In the genomic region with DNA sequence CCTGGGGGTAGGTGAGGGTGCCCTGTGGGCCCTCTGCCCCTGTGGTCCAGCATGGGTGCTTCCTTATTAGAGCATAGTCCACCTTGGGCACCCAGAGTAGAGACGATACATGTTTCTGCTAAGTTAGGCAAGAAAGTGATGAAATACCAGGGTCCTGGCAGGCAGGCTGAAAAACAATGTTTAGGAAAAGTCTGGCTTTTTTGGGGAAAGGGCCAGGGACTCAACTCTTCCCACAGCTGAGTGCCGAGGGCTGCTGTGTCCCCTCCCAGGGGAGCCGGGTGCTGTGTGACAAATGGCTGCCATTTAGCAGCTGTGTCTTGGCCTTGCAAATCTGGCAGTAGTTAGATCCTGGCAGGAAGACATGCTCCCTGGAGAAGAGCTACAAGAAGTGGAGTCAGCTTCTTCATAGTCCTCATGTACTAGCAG, we compare ENCODE assay signal across 12 cellular contexts.
DNase-seq lines count a peak whose midpoint lies in the region; ATAC-seq and TF ChIP-seq lines count a peak whose summit lies in the region.
"Had no signal": no experiment of that assay in that cellular context is flagged by ENCODE, and none has a peak within 500 bp of the region (broad histone marks: within the 10 kb centered on the region; RNA-seq: fewer than 3 reads in every experiment).

No MANE protein-coding gene starts in this region.

- no peak overlapping the region for H3K4me3 Mint-ChIP-seq in endodermal cell
- H3K4me3 Mint-ChIP-seq in activated CD4-positive, alpha-beta memory T cell treated with anti-CD3 and anti-CD28 coated beads for 36 hours, result no peak overlapping the region
- H3K4me3 Mint-ChIP-seq: effector memory CD8-positive, alpha-beta T cell had no signal

- intact Hi-C loops in lower lobe of right lung (cut with DNase I), result no loop called here
- intact Hi-C loops in activated CD4-positive, alpha-beta memory T cell treated with anti-CD3 and anti-CD28 coated beads for 36 hours (cut with micrococcal nuclease), result no loop called here

- WGBS in endodermal cell (ENCODE audit: insufficient coverage in 1 of 2, insufficient read length in 1 of 2), 2 experiments, result 90 to 93% methylated on average over 1 to 3 of the region's 3 CpGs

- H3K9me3 ChIP-seq in endodermal cell (ENCODE audit: control insufficient read depth, low read length), result no peaks in the 10 kb centered on the region
- H3K9me3 ChIP-seq in lower lobe of right lung, result no peaks in the 10 kb centered on the region
- H3K9me3 ChIP-seq in thoracic aorta, result no peaks in the 10 kb centered on the region

- H3K27ac ChIP-seq in HL-60 (replicated peaks), result peak overlapping the region; percentile 11
- H3K27ac ChIP-seq in endodermal cell (ENCODE audit: low read depth, low read length), result no peak overlapping the region
- H3K27ac ChIP-seq in lower lobe of right lung, result peak overlapping the region; percentile 63
- H3K27ac ChIP-seq in thoracic aorta, result peak overlapping the region; percentile 69 to 78
- H3K27ac ChIP-seq: PC-9 had no signal

- ATAC-seq in lower lobe of right lung, result peak; percentile 5 to 27
- peak; percentile 24 for ATAC-seq in thoracic aorta (ENCODE audit: insufficient number of reproducible peaks, low FRiP score, low read depth)
- ATAC-seq in GM18873 (IDR thresholded peaks at IDR 0.05; ENCODE audit: low FRiP score, unreplicated experiment), result no peak
- ATAC-seq: effector memory CD8-positive, alpha-beta T cell had no signal

- POLR2A ChIA-PET in activated CD4-positive, alpha-beta memory T cell treated with anti-CD3 and anti-CD28 coated beads for 36 hours (lab: Charles Lee), result no interaction called here

- no peaks in the 10 kb centered on the region for H3K9me3 Mint-ChIP-seq in endodermal cell
- no peaks in the 10 kb centered on the region for H3K9me3 Mint-ChIP-seq in activated CD4-positive, alpha-beta memory T cell treated with anti-CD3 and anti-CD28 coated beads for 36 hours
- H3K9me3 Mint-ChIP-seq: effector memory CD8-positive, alpha-beta T cell had no signal

- TF ChIP-seq CTCF in HL-60 (IDR thresholded peaks at IDR 0.05; ENCODE audit: insufficient read depth, low read length) (no peak), endodermal cell (conservative IDR thresholded peaks at IDR 0.05) (no peak), lower lobe of right lung (IDR thresholded peaks at IDR 0.05) (no peak), thoracic aorta (IDR thresholded peaks at IDR 0.05) (no peak)

- no peaks in the 10 kb centered on the region for H3K27me3 Mint-ChIP-seq in endodermal cell (ENCODE audit: insufficient read depth)
- no peaks in the 10 kb centered on the region for H3K27me3 Mint-ChIP-seq in activated CD4-positive, alpha-beta memory T cell treated with anti-CD3 and anti-CD28 coated beads for 36 hours
- H3K27me3 Mint-ChIP-seq: effector memory CD8-positive, alpha-beta T cell had no signal

- peaks cover 48% of the 10 kb centered on the region for H3K4me1 ChIP-seq in endodermal cell (ENCODE audit: control insufficient read depth, insufficient read depth, low read length)
- peaks cover 89% of the 10 kb centered on the region for H3K4me1 ChIP-seq in lower lobe of right lung
- peaks cover 48 to 93% of the 10 kb centered on the region in 2 donors for H3K4me1 ChIP-seq in thoracic aorta (ENCODE audit: control insufficient read depth in 1 of 2, low read depth in 2 of 2)

- H3K36me3 ChIP-seq in endodermal cell (ENCODE audit: control insufficient read depth, insufficient read depth, low read length), result peaks cover 5% of the 10 kb centered on the region
- H3K36me3 ChIP-seq in lower lobe of right lung, result no peaks in the 10 kb centered on the region
- no peaks in the 10 kb centered on the region for H3K36me3 ChIP-seq in thoracic aorta

- CTCF ChIA-PET in activated CD4-positive, alpha-beta memory T cell treated with anti-CD3 and anti-CD28 coated beads for 36 hours (lab: Charles Lee), result interaction anchor here (1.0 kb wide), 1 partner anchor 74 kb away, joined by 3 read pairs; no protein-coding TSS in a partner anchor

- peak overlapping the region; percentile 42 for H3K27ac Mint-ChIP-seq in endodermal cell
- H3K27ac Mint-ChIP-seq in activated CD4-positive, alpha-beta memory T cell treated with anti-CD3 and anti-CD28 coated beads for 36 hours, result no peak overlapping the region

- H3K4me1 Mint-ChIP-seq in endodermal cell, result peaks cover 78% of the 10 kb centered on the region
- peaks cover 36% of the 10 kb centered on the region for H3K4me1 Mint-ChIP-seq in activated CD4-positive, alpha-beta memory T cell treated with anti-CD3 and anti-CD28 coated beads for 36 hours (ENCODE audit: low read depth)

- no peak overlapping the region for H3K9ac ChIP-seq in endodermal cell (ENCODE audit: extremely low read depth, low read length, poor library complexity, severe bottlenecking)

- peak in 1 of 2 experiments; percentile 49 for DNase-seq in HL-60 (ENCODE audit: low read depth in 1 of 2, low spot score in 1 of 2)
- DNase-seq in endodermal cell, result no peak
- no peak for DNase-seq in lower lobe of right lung
- no peak for DNase-seq in thoracic aorta (ENCODE audit: low spot score)
- no peak for DNase-seq in activated CD4-positive, alpha-beta memory T cell treated with anti-CD3 and anti-CD28 coated beads for 36 hours
- no peak for DNase-seq in DMS79 (lab: John Stamatoyannopoulos, UW)
- no peak for DNase-seq in DMS79 treated with DMSO at 0.1 percent for 48 hours (lab: John Stamatoyannopoulos, UW)
- DNase-seq: activated effector memory CD4-positive, alpha-beta T cell treated with Interleukin-2 at 50 U/mL for 16 hours; effector memory CD8-positive, alpha-beta T cell; NCI-H1694; PC-9 had no signal

- H3K27me3 ChIP-seq in HL-60 (ENCODE audit: insufficient read depth, poor library complexity, severe bottlenecking), result no peaks in the 10 kb centered on the region
- no peaks in the 10 kb centered on the region for H3K27me3 ChIP-seq in endodermal cell (ENCODE audit: control insufficient read depth, insufficient read depth, low read length, poor library complexity, severe bottlenecking)
- no peaks in the 10 kb centered on the region for H3K27me3 ChIP-seq in lower lobe of right lung (ENCODE audit: low read depth)
- H3K27me3 ChIP-seq in thoracic aorta (replicated peaks; ENCODE audit: insufficient read depth), result no peaks in the 10 kb centered on the region

- peaks cover 3% of the 10 kb centered on the region for H3K36me3 Mint-ChIP-seq in endodermal cell (ENCODE audit: low read depth)
- H3K36me3 Mint-ChIP-seq in activated CD4-positive, alpha-beta memory T cell treated with anti-CD3 and anti-CD28 coated beads for 36 hours, result no peaks in the 10 kb centered on the region

- H3K4me3 ChIP-seq in HL-60 (replicated peaks; ENCODE audit: insufficient read depth, low read length) (no peak overlapping the region), endodermal cell (ENCODE audit: low read length) (no peak overlapping the region), lower lobe of right lung (no peak overlapping the region), thoracic aorta (no peak overlapping the region)
- H3K4me3 ChIP-seq: PC-9 had no signal
